23 cellular contexts compared by ENCODE assay signal in the genomic region with DNA sequence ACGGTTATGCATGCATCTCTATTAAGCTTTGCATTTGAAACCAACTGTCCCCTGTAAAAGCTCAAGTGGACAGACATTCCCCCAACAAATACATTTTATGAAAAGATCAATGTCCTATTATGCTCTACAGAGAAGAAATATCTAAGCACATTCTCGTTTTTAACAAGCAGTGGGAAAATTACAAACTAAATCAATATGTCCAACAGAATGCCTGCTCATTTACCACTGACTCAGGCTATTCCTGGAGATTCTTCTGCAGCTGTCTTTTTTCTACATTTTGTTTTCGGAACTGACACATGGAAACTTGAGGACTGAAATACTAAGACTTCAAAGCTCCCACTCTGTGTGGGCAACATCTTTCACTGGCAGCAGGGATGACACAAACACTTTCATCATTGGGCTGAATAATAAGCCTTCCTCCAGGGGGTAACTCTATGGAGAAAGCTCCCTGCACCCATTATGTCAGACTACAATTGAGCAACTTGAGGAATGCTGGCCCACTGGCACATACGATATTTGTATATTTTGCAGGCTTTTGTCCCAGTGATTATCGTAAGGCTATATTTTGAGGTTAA.
DNase-seq lines count a peak whose midpoint lies in the region; FAIRE-seq and TF ChIP-seq lines count a peak whose summit lies in the region.
"Had no signal": no experiment of that assay in that cellular context is flagged by ENCODE, and none has a peak within 500 bp of the region (broad histone marks: within the 10 kb centered on the region; RNA-seq: fewer than 3 reads in every experiment).

No MANE protein-coding gene starts in this region.

- no peak overlapping the region for H3K27ac Mint-ChIP-seq in type B pancreatic cell
- H3K27ac Mint-ChIP-seq: activated naive CD8-positive, alpha-beta T cell treated with anti-CD3 and anti-CD28 coated beads for 36 hours; activated T-helper 2 cell treated with anti-CD3 and anti-CD28 coated beads, Interferon-gamma antibody, Interleukin-2, Interleukin-4, amounts not matched to agents 10 μg/mL and 5 μg/mL and 100 μg/mL, durations not matched to agents 14 hours and 24 hours and 36 hours; CD4-positive, CD25-positive, alpha-beta regulatory T cell; stimulated activated naive B cell treated with anti-CD40 and anti-IgM and Interleukin-4, amounts not matched to agents 10 μg/mL and 1 μg/mL and 100 μg/mL, for 72 hours had no signal

- no peak overlapping the region for H3K4ac ChIP-seq in H1 (replicated peaks; ENCODE audit: insufficient read length, low read depth, low read length)

- H3K23me2 ChIP-seq in H1 (ENCODE audit: low read depth, low read length), result no peaks in the 10 kb centered on the region

- DNase-seq in NCI-H226 (peak; percentile 24), H1 (ENCODE audit: low read depth in 1 of 2, low spot score in 2 of 2) (no peak), middle frontal gyrus (ENCODE audit: extremely low spot score, low spot score) (peak; percentile 62), type B pancreatic cell (ENCODE audit: extremely low spot score, unreplicated experiment) (no peak), suprapubic skin (ENCODE audit: low spot score in 2 of 2) (no peak), NCI-H1417 (lab: John Stamatoyannopoulos, UW) (no peak), T-helper 9 cell (no peak)
- DNase-seq: activated CD4-positive, alpha-beta T cell treated with anti-CD3 and anti-CD28 coated beads, Interleukin-2, amount 50 U/mL, for 4 hours; activated CD4-positive, CD25-positive, alpha-beta regulatory T cell; activated naive CD8-positive, alpha-beta T cell treated with anti-CD3 and anti-CD28 coated beads for 36 hours; CD4-positive, CD25-positive, alpha-beta regulatory T cell; effector memory CD4-positive, alpha-beta T cell; NCI-H1105; NCI-H2029 treated with DMSO at 0.1 percent for 48 hours; OCI-M1; spleen; stimulated activated CD4-positive, alpha-beta T cell treated with anti-CD3 and anti-CD28 coated beads, Interleukin-2, amount 100 ng/mL, for 48 hours; stimulated activated naive B cell treated with anti-CD40 and anti-IgM and Interleukin-4, amounts not matched to agents 10 μg/mL and 1 μg/mL and 100 μg/mL, for 72 hours; thyroid gland had no signal

- TF ChIP-seq CTCF in H1 (IDR thresholded peaks at IDR 0.05; ENCODE audit: control extremely low read depth in 1 of 3, insufficient read depth in 1 of 3, low read depth in 1 of 3, low read length in 3 of 3), result no peak
- TF ChIP-seq CTCF in type B pancreatic cell (conservative IDR thresholded peaks at IDR 0.05), result no peak
- no peak for TF ChIP-seq CTCF in suprapubic skin (IDR thresholded peaks at IDR 0.05)

- TF ChIP-seq POLR2A in H1 (IDR thresholded peaks at IDR 0.05; ENCODE audit: control extremely low read depth in 1 of 2, low read depth in 2 of 2, low read length in 2 of 2) (no peak), suprapubic skin (IDR thresholded peaks at IDR 0.05) (no peak)

- H3K79me1 ChIP-seq in H1 (ENCODE audit: low read depth, low read length), result no peaks in the 10 kb centered on the region

- no peak overlapping the region for H2BK12ac ChIP-seq in H1 (ENCODE audit: low read depth, low read length)

- POLR2A ChIA-PET in H1 (lab: Charles Lee; ENCODE audit: partially characterized antibody), result no interaction called here

- H2BK5ac ChIP-seq in H1 (ENCODE audit: low read depth, low read length), result no peak overlapping the region

- H3K36me3 ChIP-seq in H1 (ENCODE audit: control insufficient read depth in 2 of 4, insufficient read depth in 4 of 4, low read length in 3 of 4) (no peaks in the 10 kb centered on the region), suprapubic skin (no peaks in the 10 kb centered on the region)
- H3K36me3 ChIP-seq: gastroesophageal sphincter, spleen, thyroid gland had no signal

- no peaks in the 10 kb centered on the region for H3K9me3 ChIP-seq in H1 (ENCODE audit: insufficient read depth in 2 of 2, low read depth in 1 of 2, low read length in 1 of 2)
- H3K9me3 ChIP-seq in suprapubic skin, result no peaks in the 10 kb centered on the region
- H3K9me3 ChIP-seq: gastroesophageal sphincter, thyroid gland had no signal

- no peak overlapping the region for H4K8ac ChIP-seq in H1 (ENCODE audit: extremely low read depth, insufficient read depth, low read length)

- H3K4me1 Mint-ChIP-seq in type B pancreatic cell (ENCODE audit: unreplicated experiment), result peaks cover 19% of the 10 kb centered on the region
- H3K4me1 Mint-ChIP-seq: activated naive CD8-positive, alpha-beta T cell treated with anti-CD3 and anti-CD28 coated beads for 36 hours; CD4-positive, CD25-positive, alpha-beta regulatory T cell; stimulated activated naive B cell treated with anti-CD40 and anti-IgM and Interleukin-4, amounts not matched to agents 10 μg/mL and 1 μg/mL and 100 μg/mL, for 72 hours had no signal

- H3K4me2 ChIP-seq in H1 (ENCODE audit: insufficient read depth in 1 of 2, low read depth in 2 of 2, low read length in 2 of 2), result peak overlapping the region; percentile 1 to 27; a peak in 2 of 4 replicates

- H3K4me3 ChIP-seq in H1 (ENCODE audit: extremely low read depth in 1 of 4, insufficient read depth in 2 of 4, low read depth in 3 of 4, low read length in 4 of 4) (no peak overlapping the region), suprapubic skin (no peak overlapping the region)
- H3K4me3 ChIP-seq: gastroesophageal sphincter, lung, spleen, thyroid gland had no signal

- H3K79me2 ChIP-seq in H1 (ENCODE audit: control insufficient read depth in 1 of 2, insufficient read depth in 2 of 2, low read length in 2 of 2), result no peaks in the 10 kb centered on the region

- no peak overlapping the region for H4K91ac ChIP-seq in H1 (replicated peaks; ENCODE audit: insufficient read length, low read length)

- H2BK15ac ChIP-seq in H1 (ENCODE audit: low read length), result no peak overlapping the region

- 56% methylated on average over 5 of the region's 5 CpGs; no CpG with 5 or more reads in 1 of the 2 experiments for WGBS in H1 (ENCODE audit: extremely low coverage in 1 of 2, insufficient coverage in 1 of 2, insufficient read length in 1 of 2, insufficient replicate concordance in 2 of 2, low coverage in 1 of 2, low lambda C conversion rate in 2 of 2, missing lambda C conversion rate in 1 of 2), 2 experiments
- WGBS in suprapubic skin, result 49% methylated on average over 5 of the region's 5 CpGs

- TF ChIP-seq RAD21 in H1 (IDR thresholded peaks at IDR 0.05 in 1 of 2, conservative IDR thresholded peaks at IDR 0.05 in 1 of 2; ENCODE audit: low read depth in 2 of 2, low read length in 2 of 2), result no peak

- no peak overlapping the region for H3K9ac ChIP-seq in H1 (replicated peaks in 1 of 4; ENCODE audit: extremely low read depth in 1 of 4, low read depth in 3 of 4, low read length in 3 of 4)

- no peak overlapping the region for H2AK5ac ChIP-seq in H1 (ENCODE audit: low read depth, low read length)

- FAIRE-seq in H1 (lab: Jason Lieb, UNC), result no peak
- FAIRE-seq: D721Med had no signal

- no peak overlapping the region for H3K56ac ChIP-seq in H1 (replicated peaks; ENCODE audit: insufficient read length, low read depth, low read length)

- no peaks in the 10 kb centered on the region for H3K27me3 Mint-ChIP-seq in type B pancreatic cell
- H3K27me3 Mint-ChIP-seq: activated naive CD8-positive, alpha-beta T cell treated with anti-CD3 and anti-CD28 coated beads for 36 hours; CD4-positive, CD25-positive, alpha-beta regulatory T cell; stimulated activated naive B cell treated with anti-CD40 and anti-IgM and Interleukin-4, amounts not matched to agents 10 μg/mL and 1 μg/mL and 100 μg/mL, for 72 hours had no signal

- H3K27ac ChIP-seq in H1 (ENCODE audit: low read depth, low read length) (no peak overlapping the region), suprapubic skin (no peak overlapping the region)
- H3K27ac ChIP-seq: gastroesophageal sphincter, spleen, thyroid gland had no signal

- H3K4me1 ChIP-seq in H1 (replicated peaks in 1 of 4; ENCODE audit: control insufficient read depth in 3 of 4, insufficient read depth in 4 of 4, low read length in 3 of 4) (peaks cover 0 to 8% (median 1%) of the 10 kb centered on the region in 4 experiments; a peak in 5 of 7 replicates), suprapubic skin (no peaks in the 10 kb centered on the region)
- H3K4me1 ChIP-seq: gastroesophageal sphincter, spleen, thyroid gland had no signal

- H3K23ac ChIP-seq in H1 (ENCODE audit: insufficient read length), result no peak overlapping the region

- H3K27me3 ChIP-seq in H1 (replicated peaks in 1 of 4; ENCODE audit: control insufficient read depth in 3 of 4, extremely low read depth in 1 of 4, insufficient read depth in 3 of 4, low read length in 3 of 4), result no peaks in the 10 kb centered on the region
- H3K27me3 ChIP-seq in suprapubic skin, result no peaks in the 10 kb centered on the region
- H3K27me3 ChIP-seq: gastroesophageal sphincter, spleen, thyroid gland had no signal

- no peak overlapping the region for H4K5ac ChIP-seq in H1 (ENCODE audit: insufficient read length, low read depth, low read length)

- CTCF ChIA-PET in H1 (lab: Charles Lee; ENCODE audit: partially characterized antibody), result interaction anchor here (0.6 to 1.2 kb wide), 3 partner anchors 15 to 1280 kb away, joined by 3 read pairs; no protein-coding TSS in a partner anchor

- no peak overlapping the region for H3K18ac ChIP-seq in H1 (ENCODE audit: extremely low read depth, low read length)

- H3K36me3 Mint-ChIP-seq in type B pancreatic cell, result peaks cover 2% of the 10 kb centered on the region
- H3K36me3 Mint-ChIP-seq: activated naive CD8-positive, alpha-beta T cell treated with anti-CD3 and anti-CD28 coated beads for 36 hours; CD4-positive, CD25-positive, alpha-beta regulatory T cell; stimulated activated naive B cell treated with anti-CD40 and anti-IgM and Interleukin-4, amounts not matched to agents 10 μg/mL and 1 μg/mL and 100 μg/mL, for 72 hours had no signal

- H2BK20ac ChIP-seq in H1 (ENCODE audit: low read length), result no peak overlapping the region

- TF ChIP-seq EP300 in H1 (IDR thresholded peaks at IDR 0.05; ENCODE audit: borderline replicate concordance in 1 of 2, low read depth in 2 of 2, low read length in 2 of 2) (no peak), suprapubic skin (IDR thresholded peaks at IDR 0.05) (no peak)

- H3K14ac ChIP-seq in H1 (ENCODE audit: insufficient read length), result no peak overlapping the region

- H3K9me3 Mint-ChIP-seq in type B pancreatic cell, result peaks cover 3% of the 10 kb centered on the region

- peak overlapping the region; percentile 8 for H3K4me3 Mint-ChIP-seq in type B pancreatic cell
- H3K4me3 Mint-ChIP-seq: activated naive CD8-positive, alpha-beta T cell treated with anti-CD3 and anti-CD28 coated beads for 36 hours; CD4-positive, CD25-positive, alpha-beta regulatory T cell; stimulated activated naive B cell treated with anti-CD40 and anti-IgM and Interleukin-4, amounts not matched to agents 10 μg/mL and 1 μg/mL and 100 μg/mL, for 72 hours had no signal

- H2BK120ac ChIP-seq in H1 (replicated peaks; ENCODE audit: low read depth, low read length), result no peak overlapping the region

- H4K20me1 ChIP-seq in H1 (replicated peaks in 1 of 2; ENCODE audit: control insufficient read depth in 1 of 2, insufficient read depth in 2 of 2, low read length in 2 of 2), result no peaks in the 10 kb centered on the region

- no peak overlapping the region for H2AFZ ChIP-seq in H1 (ENCODE audit: low read length)

TF ChIP-seq in H1, 55 proteins besides CTCF, POLR2A, EP300 and RAD21:
- TF ChIP-seq CEBPB (IDR thresholded peaks at IDR 0.05; ENCODE audit: low read depth, low read length) (0 out of 2 replicates have a peak, but pooled peaks have one; percentile 21), PHF8 (conservative IDR thresholded peaks at IDR 0.05; ENCODE audit: low read depth, low read length) (no peak)

Comparison
In these comparisons a context has a peak if more than half of its experiments do, and no peak if none do; other contexts are left out.
1. DNase-seq: peak in NCI-H226 (single experiment) and middle frontal gyrus (single experiment); none in H1 (0 of 2), type B pancreatic cell (single experiment), suprapubic skin (0 of 2), NCI-H1417 (0 of 3) and T-helper 9 cell (single experiment).